Comparison of ENCODE assay signal across 18 cellular contexts in the genomic region with DNA sequence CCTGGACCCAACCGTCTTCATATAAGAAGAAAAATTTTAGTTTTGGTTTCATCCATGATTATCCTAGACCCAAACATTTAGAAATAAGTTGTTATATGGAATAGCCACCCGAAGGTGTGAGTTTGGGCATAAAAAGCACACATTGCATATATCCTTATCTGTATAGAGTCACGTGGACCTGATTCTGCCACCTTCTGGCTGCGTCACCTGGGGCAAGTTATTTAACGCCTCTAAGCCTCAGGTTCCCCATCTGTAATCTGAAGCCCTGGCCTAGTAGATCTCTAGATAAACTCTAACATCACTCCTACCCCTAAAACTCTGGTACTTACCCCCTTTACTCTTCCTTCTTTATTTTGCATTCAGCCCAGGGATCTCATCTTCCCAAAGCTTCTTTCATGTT. TPM values are rescaled to one million over a fixed set of nuclear protein-coding genes. Genes with fewer than 3 reads are reported as not detected.
DNase-seq lines count a peak whose midpoint lies in the region; ATAC-seq and TF ChIP-seq lines count a peak whose summit lies in the region.
"Had no signal": no experiment of that assay in that cellular context is flagged by ENCODE, and none has a peak within 500 bp of the region (broad histone marks: within the 10 kb centered on the region; RNA-seq: fewer than 3 reads in every experiment).

No MANE protein-coding gene starts in this region.

- H3K27me3 Mint-ChIP-seq in WTC11 (ENCODE audit: low read depth), result no peaks in the 10 kb centered on the region

- H3K36me3 Mint-ChIP-seq in WTC11, result no peaks in the 10 kb centered on the region
- H3K36me3 Mint-ChIP-seq: CD4-positive, alpha-beta memory T cell had no signal

- no peaks in the 10 kb centered on the region for H3K4me1 Mint-ChIP-seq in WTC11
- H3K4me1 Mint-ChIP-seq: CD4-positive, alpha-beta memory T cell had no signal

- POLR2A ChIA-PET in WTC11 (lab: Charles Lee), result no interaction called here

- ATAC-seq in WTC11, result peak; percentile 51; the same call in 1 of the 2 replicates
- ATAC-seq: effector memory CD8-positive, alpha-beta T cell; stimulated activated naive CD8-positive, alpha-beta T cell treated with anti-CD3 and anti-CD28 coated beads, Interleukin-15, Interleukin-2, amounts not matched to agents 100 U/mL and 50 U/mL, for 24 hours had no signal

- intact Hi-C loops in posterior vena cava (cut with DNase I), result no loop called here

- H3K27ac Mint-ChIP-seq in WTC11, result 0 out of 2 replicates have a peak overlapping the region, but pooled peaks have one; percentile 14
- H3K27ac Mint-ChIP-seq: effector memory CD8-positive, alpha-beta T cell had no signal

- CTCF ChIA-PET in WTC11 (lab: Charles Lee), result interaction anchor here (0.6 to 5.1 kb wide), 10 partner anchors 10 to 331 kb away, joined by 3 to 28 read pairs (median 4); no protein-coding TSS in a partner anchor

- no peak overlapping the region for H3K4me3 Mint-ChIP-seq in WTC11
- H3K4me3 Mint-ChIP-seq: CD4-positive, alpha-beta memory T cell; effector memory CD8-positive, alpha-beta T cell had no signal

- DNase-seq in NCI-H748 (lab: John Stamatoyannopoulos, UW; ENCODE audit: unreplicated experiment) (peak; percentile 19), NCI-H748 treated with DMSO at 0.1 percent for 48 hours (lab: John Stamatoyannopoulos, UW) (no peak), GM12865 (ENCODE audit: low read depth) (peak; percentile 15), WTC11 (ENCODE audit: low spot score) (no peak), iPS-NIHi11 (ENCODE audit: low spot score) (peak; percentile 47), posterior vena cava (ENCODE audit: low spot score) (no peak), amygdala (lab: John Stamatoyannopoulos, UW) (no peak), NK-92 (lab: John Stamatoyannopoulos, UW; ENCODE audit: unreplicated experiment) (no peak)
- DNase-seq: CD4-positive, alpha-beta memory T cell; cerebellar nuclear complex; effector memory CD8-positive, alpha-beta T cell; left cardiac atrium; NCI-H1694; NCI-H510A treated with DMSO at 0.1 percent for 48 hours; retina; stimulated activated naive CD8-positive, alpha-beta T cell treated with anti-CD3 and anti-CD28 coated beads, Interleukin-15, Interleukin-2, amounts not matched to agents 100 U/mL and 50 U/mL, for 24 hours; trophoblast cell had no signal

- TF ChIP-seq CTCF in GM12865 (IDR thresholded peaks at IDR 0.05; ENCODE audit: insufficient read depth, low read depth, low read length, missing control alignments) (no peak), WTC11 (IDR thresholded peaks at IDR 0.05) (no peak)

- H3K9me3 Mint-ChIP-seq in WTC11, result no peaks in the 10 kb centered on the region
- H3K9me3 Mint-ChIP-seq: CD4-positive, alpha-beta memory T cell; effector memory CD8-positive, alpha-beta T cell had no signal

- no peak overlapping the region for H3K4me3 ChIP-seq in GM12865 (ENCODE audit: low read depth, low read length)

TF ChIP-seq in WTC11, 78 proteins besides CTCF, POLR2A, EP300 and RAD21:
- TF ChIP-seq, protein P1, sequence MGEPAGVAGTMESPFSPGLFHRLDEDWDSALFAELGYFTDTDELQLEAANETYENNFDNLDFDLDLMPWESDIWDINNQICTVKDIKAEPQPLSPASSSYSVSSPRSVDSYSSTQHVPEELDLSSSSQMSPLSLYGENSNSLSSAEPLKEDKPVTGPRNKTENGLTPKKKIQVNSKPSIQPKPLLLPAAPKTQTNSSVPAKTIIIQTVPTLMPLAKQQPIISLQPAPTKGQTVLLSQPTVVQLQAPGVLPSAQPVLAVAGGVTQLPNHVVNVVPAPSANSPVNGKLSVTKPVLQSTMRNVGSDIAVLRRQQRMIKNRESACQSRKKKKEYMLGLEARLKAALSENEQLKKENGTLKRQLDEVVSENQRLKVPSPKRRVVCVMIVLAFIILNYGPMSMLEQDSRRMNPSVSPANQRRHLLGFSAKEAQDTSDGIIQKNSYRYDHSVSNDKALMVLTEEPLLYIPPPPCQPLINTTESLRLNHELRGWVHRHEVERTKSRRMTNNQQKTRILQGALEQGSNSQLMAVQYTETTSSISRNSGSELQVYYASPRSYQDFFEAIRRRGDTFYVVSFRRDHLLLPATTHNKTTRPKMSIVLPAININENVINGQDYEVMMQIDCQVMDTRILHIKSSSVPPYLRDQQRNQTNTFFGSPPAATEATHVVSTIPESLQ (CRISPR knock-in tag; IDR thresholded peaks at IDR 0.05), result no peak
- TF ChIP-seq NR2C2 (CRISPR knock-in tag; IDR thresholded peaks at IDR 0.05), result no peak
- TF ChIP-seq, protein P2, sequence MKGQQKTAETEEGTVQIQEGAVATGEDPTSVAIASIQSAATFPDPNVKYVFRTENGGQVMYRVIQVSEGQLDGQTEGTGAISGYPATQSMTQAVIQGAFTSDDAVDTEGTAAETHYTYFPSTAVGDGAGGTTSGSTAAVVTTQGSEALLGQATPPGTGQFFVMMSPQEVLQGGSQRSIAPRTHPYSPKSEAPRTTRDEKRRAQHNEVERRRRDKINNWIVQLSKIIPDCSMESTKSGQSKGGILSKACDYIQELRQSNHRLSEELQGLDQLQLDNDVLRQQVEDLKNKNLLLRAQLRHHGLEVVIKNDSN (CRISPR knock-in tag; IDR thresholded peaks at IDR 0.05), result peak; percentile 54; the same call in 1 of the 2 replicates
- no peak for TF ChIP-seq SP1 (CRISPR knock-in tag; conservative IDR thresholded peaks at IDR 0.05)
- TF ChIP-seq, protein P3, sequence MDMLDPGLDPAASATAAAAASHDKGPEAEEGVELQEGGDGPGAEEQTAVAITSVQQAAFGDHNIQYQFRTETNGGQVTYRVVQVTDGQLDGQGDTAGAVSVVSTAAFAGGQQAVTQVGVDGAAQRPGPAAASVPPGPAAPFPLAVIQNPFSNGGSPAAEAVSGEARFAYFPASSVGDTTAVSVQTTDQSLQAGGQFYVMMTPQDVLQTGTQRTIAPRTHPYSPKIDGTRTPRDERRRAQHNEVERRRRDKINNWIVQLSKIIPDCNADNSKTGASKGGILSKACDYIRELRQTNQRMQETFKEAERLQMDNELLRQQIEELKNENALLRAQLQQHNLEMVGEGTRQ (CRISPR knock-in tag; IDR thresholded peaks at IDR 0.05), result peak; percentile 65

RNA-seq across cellular contexts. Expression of a gene that starts 14.3 kb away (rescaled TPM):
- total RNA-seq in WTC11 (2021) (not detected in 3 replicates), posterior vena cava (not detected)
- total RNA-seq: CD4-positive, alpha-beta memory T cell had no signal

RNA-seq across cellular contexts. Expression of a gene that starts 18.5 kb away (rescaled TPM):
- total RNA-seq in WTC11 (2021) (not detected in 3 replicates), posterior vena cava (not detected)
- total RNA-seq: CD4-positive, alpha-beta memory T cell; left cardiac atrium; mononuclear cell had no signal

RNA-seq across cellular contexts. Expression of a gene that starts 39.2 kb away (rescaled TPM):
- total RNA-seq in WTC11 (2021), result not detected in 3 replicates
- not detected for total RNA-seq in posterior vena cava
- total RNA-seq: CD4-positive, alpha-beta memory T cell; left cardiac atrium had no signal

RNA-seq across cellular contexts. Expression of a gene that starts 41.4 kb away (rescaled TPM):
- total RNA-seq in WTC11 (2021), result not detected in 3 replicates
- total RNA-seq in posterior vena cava, result not detected
- total RNA-seq: CD4-positive, alpha-beta memory T cell; mononuclear cell had no signal

Comparison
In these comparisons a context has a peak if more than half of its experiments do, and no peak if none do; other contexts are left out.
1. DNase-seq: peak in NCI-H748 (single experiment), GM12865 (single experiment) and iPS-NIHi11 (single experiment); none in NCI-H748 treated with DMSO at 0.1 percent for 48 hours (single experiment), WTC11 (single experiment), posterior vena cava (single experiment), amygdala (0 of 56) and NK-92 (single experiment).